10 cellular contexts compared by ENCODE assay signal in the genomic region with DNA sequence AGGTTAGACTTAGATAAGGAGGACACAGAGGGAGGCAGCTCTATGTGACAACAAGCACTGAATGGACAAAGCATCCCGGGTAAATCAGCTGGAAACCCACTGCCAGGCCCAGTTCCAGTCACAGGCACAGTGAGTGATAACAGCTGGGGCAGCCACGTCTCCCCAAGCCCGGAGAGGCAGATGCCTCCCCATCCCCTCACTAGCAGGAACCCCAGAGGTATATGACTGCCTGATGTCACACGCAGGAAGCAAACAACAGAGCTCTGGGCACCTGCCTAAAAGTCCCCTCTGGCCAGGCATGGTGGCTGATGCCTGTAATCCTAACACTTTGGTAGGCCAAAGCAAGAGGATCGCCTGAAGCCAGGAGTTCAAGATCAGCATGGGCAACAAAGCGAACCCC. TPM values are rescaled to one million over a fixed set of nuclear protein-coding genes. Genes with fewer than 3 reads are reported as not detected.
DNase-seq lines count a peak whose midpoint lies in the region; ATAC-seq and TF ChIP-seq lines count a peak whose summit lies in the region.
"Had no signal": no experiment of that assay in that cellular context is flagged by ENCODE, and none has a peak within 500 bp of the region (broad histone marks: within the 10 kb centered on the region; RNA-seq: fewer than 3 reads in every experiment).

No MANE protein-coding gene starts in this region.

- H3K4me3 ChIP-seq in mucosa of rectum (ENCODE audit: low read length in 2 of 2) (peak overlapping the region in 1 of 2 donors; percentile 26), aorta (ENCODE audit: low read length in 2 of 2) (no peak overlapping the region), dorsolateral prefrontal cortex (no peak overlapping the region)

- peak; percentile 9 to 36 for ATAC-seq in activated naive CD4-positive, alpha-beta T cell treated with anti-CD3 and anti-CD28 coated beads, Interleukin-2, amount 50 U/mL, for 72 hours
- no peak for ATAC-seq in aorta (ENCODE audit: low FRiP score)
- no peak for ATAC-seq in HG03469 (IDR thresholded peaks at IDR 0.05; ENCODE audit: unreplicated experiment)
- ATAC-seq in HG03045 (IDR thresholded peaks at IDR 0.05; ENCODE audit: unreplicated experiment): no peak

- no peak for TF ChIP-seq CTCF in dorsolateral prefrontal cortex (IDR thresholded peaks at IDR 0.05 in 54 of 56, conservative IDR thresholded peaks at IDR 0.05 in 2 of 56; ENCODE audit: low read depth in 1 of 56, partially characterized antibody in 56 of 56)

- no peaks in the 10 kb centered on the region for H3K9me3 ChIP-seq in mucosa of rectum (ENCODE audit: control insufficient read depth in 2 of 2, low read length in 2 of 2)
- no peaks in the 10 kb centered on the region for H3K9me3 ChIP-seq in aorta (ENCODE audit: control insufficient read depth, low read length)

- CTCF ChIA-PET in activated naive CD4-positive, alpha-beta T cell treated with anti-CD3 and anti-CD28 coated beads for 36 hours (lab: Charles Lee): interaction anchor here (0.6 to 1.8 kb wide), 7 partner anchors 16 to 104 kb away, joined by 3 to 5 read pairs (median 3); no protein-coding TSS in a partner anchor

- H3K36me3 ChIP-seq in mucosa of rectum (ENCODE audit: control insufficient read depth in 2 of 2, insufficient read depth in 2 of 2, low read length in 2 of 2) (peaks cover 0 to 6% of the 10 kb centered on the region in 2 donors), aorta (ENCODE audit: control insufficient read depth in 1 of 2, insufficient read depth in 2 of 2, low read length in 1 of 2) (no peaks in the 10 kb centered on the region)

- no peak overlapping the region for H3K4me3 Mint-ChIP-seq in activated naive CD4-positive, alpha-beta T cell treated with anti-CD3 and anti-CD28 coated beads for 36 hours
- H3K4me3 Mint-ChIP-seq: B cell had no signal

- H3K27me3 Mint-ChIP-seq in activated naive CD4-positive, alpha-beta T cell treated with anti-CD3 and anti-CD28 coated beads for 36 hours (ENCODE audit: low read depth): no peaks in the 10 kb centered on the region
- H3K27me3 Mint-ChIP-seq: B cell had no signal

- H3K27me3 ChIP-seq in mucosa of rectum (ENCODE audit: control insufficient read depth in 2 of 2, insufficient read depth in 2 of 2, low read length in 2 of 2) (no peaks in the 10 kb centered on the region), aorta (ENCODE audit: control insufficient read depth in 1 of 2, insufficient read depth in 2 of 2, low read length in 1 of 2) (no peaks in the 10 kb centered on the region), dorsolateral prefrontal cortex (no peaks in the 10 kb centered on the region)

- H3K4me1 ChIP-seq in mucosa of rectum (ENCODE audit: control insufficient read depth in 2 of 2, insufficient read depth in 2 of 2, low read length in 2 of 2) (peaks cover 25 to 44% of the 10 kb centered on the region in 2 donors), aorta (ENCODE audit: control insufficient read depth in 1 of 2, insufficient read depth in 2 of 2, low read length in 2 of 2) (no peaks in the 10 kb centered on the region)

- H3K36me3 Mint-ChIP-seq in activated naive CD4-positive, alpha-beta T cell treated with anti-CD3 and anti-CD28 coated beads for 36 hours (ENCODE audit: low read depth): peaks cover 1% of the 10 kb centered on the region
- H3K36me3 Mint-ChIP-seq in activated naive CD4-positive, alpha-beta T cell treated with anti-CD3 and anti-CD28 coated beads, Interleukin-2, amount 50 U/mL, for 72 hours: no peaks in the 10 kb centered on the region

- DNase-seq in activated naive CD4-positive, alpha-beta T cell treated with anti-CD3 and anti-CD28 coated beads for 36 hours: no peak
- no peak for DNase-seq in activated naive CD4-positive, alpha-beta T cell treated with anti-CD3 and anti-CD28 coated beads, Interleukin-2, amount 50 U/mL, for 16 hours
- no peak for DNase-seq in activated naive CD4-positive, alpha-beta T cell treated with anti-CD3 and anti-CD28 coated beads, Interleukin-2, amount 50 U/mL, for 72 hours (ENCODE audit: low spot score in 2 of 2)
- DNase-seq in aorta: peak; percentile 21 to 55
- DNase-seq in dorsolateral prefrontal cortex: no peak

- peak overlapping the region; percentile 50 for H3K27ac Mint-ChIP-seq in activated naive CD4-positive, alpha-beta T cell treated with anti-CD3 and anti-CD28 coated beads for 36 hours
- peak overlapping the region; percentile 60 to 68 for H3K27ac Mint-ChIP-seq in activated naive CD4-positive, alpha-beta T cell treated with anti-CD3 and anti-CD28 coated beads, Interleukin-2, amount 50 U/mL, for 72 hours

- H3K9me3 Mint-ChIP-seq in activated naive CD4-positive, alpha-beta T cell treated with anti-CD3 and anti-CD28 coated beads for 36 hours: no peaks in the 10 kb centered on the region
- no peaks in the 10 kb centered on the region for H3K9me3 Mint-ChIP-seq in activated naive CD4-positive, alpha-beta T cell treated with anti-CD3 and anti-CD28 coated beads, Interleukin-2, amount 50 U/mL, for 72 hours

- peak overlapping the region; percentile 85 to 86 for H3K27ac ChIP-seq in mucosa of rectum (ENCODE audit: low read depth in 2 of 2, low read length in 2 of 2)
- no peak overlapping the region for H3K27ac ChIP-seq in aorta (ENCODE audit: low read depth in 1 of 2, low read length in 2 of 2)
- peak overlapping the region in 15 of 59 donors; percentile 0 to 56 (median 27) for H3K27ac ChIP-seq in dorsolateral prefrontal cortex

- H3K9ac ChIP-seq in mucosa of rectum (ENCODE audit: low read depth in 1 of 2, low read length in 2 of 2): peak overlapping the region; percentile 17 to 62

- 66 to 72% methylated on average over 6 of the region's 6 CpGs for WGBS in aorta, 2 donors

- H3K4me1 Mint-ChIP-seq in activated naive CD4-positive, alpha-beta T cell treated with anti-CD3 and anti-CD28 coated beads for 36 hours (ENCODE audit: low read depth): peaks cover 31% of the 10 kb centered on the region

- intact Hi-C loops in activated naive CD4-positive, alpha-beta T cell treated with anti-CD3 and anti-CD28 coated beads for 36 hours (cut with micrococcal nuclease): loop anchor here (1.0 to 5.0 kb wide), 4 partner anchors 19 to 194 kb away; partner anchors contain the start of genes DNAJC17, KNL1, RAD51 and VPS18
- intact Hi-C loops in aorta (cut with DNase I): no loop called here
- intact Hi-C loops in dorsolateral prefrontal cortex (cut with DNase I): no loop called here

RNA-seq across cellular contexts. Expression of gene C15orf62, which starts 18.2 kb away (rescaled TPM):
- under 1 TPM; 0.10 to 0.33 TPM for total RNA-seq in activated naive CD4-positive, alpha-beta T cell treated with anti-CD3 and anti-CD28 coated beads for 36 hours
- total RNA-seq in activated naive CD4-positive, alpha-beta T cell treated with anti-CD3 and anti-CD28 coated beads, Interleukin-2, amount 50 U/mL, for 72 hours: 1 to 10 TPM in 1 of 2 donors, under 1 TPM in 1; 0.52 to 2.0 TPM
- total RNA-seq in aorta (under 1 TPM; 0.19 to 0.87 TPM), dorsolateral prefrontal cortex (1 to 10 TPM in 53 of 120 experiments, under 1 TPM in 65, not detected in 2; 0.17 to 3.6 (median 0.96) TPM)
- polyA plus RNA-seq in aorta: under 1 TPM in 1 of 2 donors, not detected in 1; 0.97 TPM
- polyA plus RNA-seq: neural cell had no signal

RNA-seq across cellular contexts. Expression of gene ZFYVE19, which starts 18.9 kb away (rescaled TPM):
- 10 to 100 TPM; 15.4 to 17.0 TPM for total RNA-seq in activated naive CD4-positive, alpha-beta T cell treated with anti-CD3 and anti-CD28 coated beads for 36 hours
- 10 to 100 TPM; 24.6 to 26.6 TPM for total RNA-seq in activated naive CD4-positive, alpha-beta T cell treated with anti-CD3 and anti-CD28 coated beads, Interleukin-2, amount 50 U/mL, for 72 hours
- total RNA-seq in aorta (10 to 100 TPM in 1 of 2 donors, 1 to 10 TPM in 1; 9.3 to 17.4 TPM), dorsolateral prefrontal cortex (10 to 100 TPM; 17.6 to 48.7 (median 30.8) TPM)
- 10 to 100 TPM; 14.5 to 48.0 TPM for polyA plus RNA-seq in aorta

RNA-seq across cellular contexts. Expression of gene DNAJC17, which starts 19.3 kb away (rescaled TPM):
- total RNA-seq in activated naive CD4-positive, alpha-beta T cell treated with anti-CD3 and anti-CD28 coated beads for 36 hours: 10 to 100 TPM; 25.9 to 28.1 TPM
- 10 to 100 TPM; 20.2 to 36.1 TPM for total RNA-seq in activated naive CD4-positive, alpha-beta T cell treated with anti-CD3 and anti-CD28 coated beads, Interleukin-2, amount 50 U/mL, for 72 hours
- 10 to 100 TPM; 29.4 to 34.7 TPM for total RNA-seq in aorta
- polyA plus RNA-seq in aorta: 10 to 100 TPM; 20.5 to 75.9 TPM
- total RNA-seq in dorsolateral prefrontal cortex: 10 to 100 TPM; 17.9 to 54.4 (median 34.3) TPM

RNA-seq across cellular contexts. Expression of gene GCHFR, which starts 24.1 kb away (rescaled TPM):
- 10 to 100 TPM; 28.1 to 32.7 TPM for total RNA-seq in activated naive CD4-positive, alpha-beta T cell treated with anti-CD3 and anti-CD28 coated beads for 36 hours
- total RNA-seq in activated naive CD4-positive, alpha-beta T cell treated with anti-CD3 and anti-CD28 coated beads, Interleukin-2, amount 50 U/mL, for 72 hours: 10 to 100 TPM; 15.9 to 72.6 TPM
- total RNA-seq in aorta (1 to 10 TPM; 4.5 to 7.7 TPM), dorsolateral prefrontal cortex (10 to 100 TPM in 62 of 120 experiments, 1 to 10 TPM in 58; 3.6 to 26.3 (median 10.6) TPM)
- 10 to 100 TPM; 21.0 to 48.2 TPM for polyA plus RNA-seq in aorta

RNA-seq across cellular contexts. Expression of gene RMDN3, which starts 32.9 kb away (rescaled TPM):
- total RNA-seq in activated naive CD4-positive, alpha-beta T cell treated with anti-CD3 and anti-CD28 coated beads for 36 hours: 10 to 100 TPM; 17.8 to 19.2 TPM
- total RNA-seq in activated naive CD4-positive, alpha-beta T cell treated with anti-CD3 and anti-CD28 coated beads, Interleukin-2, amount 50 U/mL, for 72 hours: 10 to 100 TPM; 18.5 to 23.1 TPM
- total RNA-seq in aorta (10 to 100 TPM; 21.1 to 29.1 TPM), dorsolateral prefrontal cortex (10 to 100 TPM; 51.4 to 80.5 (median 65.4) TPM)
- polyA plus RNA-seq in aorta: 10 to 100 TPM; 27.3 to 29.2 TPM

Comparison
In these comparisons a context has a peak if more than half of its experiments do, and no peak if none do; other contexts are left out.
1. DNase-seq: peak in aorta (2 of 2); none in activated naive CD4-positive, alpha-beta T cell treated with anti-CD3 and anti-CD28 coated beads for 36 hours (single experiment), activated naive CD4-positive, alpha-beta T cell treated with anti-CD3 and anti-CD28 coated beads, Interleukin-2, amount 50 U/mL, for 16 hours (single experiment), activated naive CD4-positive, alpha-beta T cell treated with anti-CD3 and anti-CD28 coated beads, Interleukin-2, amount 50 U/mL, for 72 hours (0 of 2) and dorsolateral prefrontal cortex (0 of 10).
2. ATAC-seq: peak in activated naive CD4-positive, alpha-beta T cell treated with anti-CD3 and anti-CD28 coated beads, Interleukin-2, amount 50 U/mL, for 72 hours (2 of 2); none in aorta (single experiment), HG03469 (single experiment) and HG03045 (single experiment).
3. H3K27ac ChIP-seq: peak in mucosa of rectum (2 of 2); none in aorta (0 of 2).